33 cellular contexts compared by ENCODE assay signal in the genomic region with DNA sequence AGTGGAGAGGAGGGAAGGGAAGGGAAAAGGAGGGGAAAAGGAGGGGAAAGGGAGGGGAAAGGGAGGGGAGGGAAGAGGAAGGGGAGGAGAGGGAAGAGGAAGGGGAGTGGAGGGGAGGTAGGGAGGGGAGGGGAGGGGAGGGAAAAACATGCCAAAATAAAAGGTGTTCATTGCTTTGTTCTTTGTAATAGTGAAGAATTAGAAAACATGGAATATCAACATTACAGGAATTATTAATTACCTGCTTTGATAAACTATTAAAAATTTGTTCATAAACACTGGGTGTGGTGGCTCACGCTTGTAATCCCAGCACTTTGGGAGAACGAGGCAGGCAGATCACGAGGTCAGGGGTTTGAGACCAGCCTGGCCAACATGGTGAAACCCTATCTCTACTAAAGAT.
"Had no signal": no experiment of that assay in that cellular context is flagged by ENCODE, and none has a peak within 500 bp of the region (broad histone marks: within the 10 kb centered on the region; RNA-seq: fewer than 3 reads in every experiment).

No MANE protein-coding gene starts in this region.

- H3K4me3 ChIP-seq: adrenal gland, ascending aorta, body of pancreas, breast epithelium, cardiac muscle cell had no signal

- ATAC-seq: activated naive CD4-positive, alpha-beta T cell treated with anti-CD3 and anti-CD28 coated beads, Interleukin-2, amount 50 U/mL, for 72 hours; activated naive CD8-positive, alpha-beta T cell treated with anti-CD3 and anti-CD28 coated beads, Interleukin-2, amount 50 U/mL, for 24 hours; activated T-cell treated with anti-CD3 and anti-CD28 coated beads, Interleukin-2, amount 50 U/mL, for 4 hours; activated T-cell treated with anti-CD3 and anti-CD28 coated beads, Interleukin-2, amount 50 U/mL, for 72 hours; activated T-helper 17 cell treated with anti-CD3 and anti-CD28 coated beads, Interleukin-2, amount 50 U/mL, for 72 hours; body of pancreas had no signal

- DNase-seq: activated effector memory CD4-positive, alpha-beta T cell treated with anti-CD3 and anti-CD28 coated beads, Interleukin-2, amount 50 U/mL, for 16 hours; activated effector memory CD4-positive, alpha-beta T cell treated with Interleukin-2 at 50 U/mL for 16 hours; activated gamma-delta T cell; activated gamma-delta T cell treated with Interleukin-2 at 50 U/mL for 16 hours; activated naive CD4-positive, alpha-beta T cell; activated naive CD4-positive, alpha-beta T cell treated with anti-CD3 and anti-CD28 coated beads for 36 hours; activated naive CD4-positive, alpha-beta T cell treated with anti-CD3 and anti-CD28 coated beads, Interleukin-2, amount 10 ng/mL, durations not matched to agents 7 days and 5 days; activated naive CD4-positive, alpha-beta T cell treated with anti-CD3 and anti-CD28 coated beads, Interleukin-2, amount 50 U/mL, for 16 hours; activated naive CD4-positive, alpha-beta T cell treated with Interleukin-2 at 50 U/mL for 16 hours; activated naive CD8-positive, alpha-beta T cell treated with anti-CD3 and anti-CD28 coated beads for 36 hours; activated naive CD8-positive, alpha-beta T cell treated with anti-CD3 and anti-CD28 coated beads, Interleukin-2, amount 10 ng/mL, durations not matched to agents 7 days and 5 days; activated naive CD8-positive, alpha-beta T cell treated with anti-CD3 and anti-CD28 coated beads, Interleukin-2, amount 50 U/mL, for 24 hours; activated T-cell treated with anti-CD3 and anti-CD28 coated beads, Interleukin-2, amount 50 U/mL, for 24 hours; activated T-cell treated with anti-CD3 and anti-CD28 coated beads, Interleukin-2, amount 50 U/mL, for 4 hours; activated T-cell treated with anti-CD3 and anti-CD28 coated beads, Interleukin-2, amount 50 U/mL, for 48 hours; activated T-cell treated with anti-CD3 and anti-CD28 coated beads, Interleukin-2, amount 50 U/mL, for 72 hours; adrenal gland; amniotic stem cell; amygdala; anterior cingulate cortex; aorta; body of pancreas; brain microvascular endothelial cell; caudate nucleus; central memory CD4-positive, alpha-beta T cell; cerebellar nuclear complex had no signal

- FAIRE-seq: astrocyte, bronchial epithelial cell had no signal

- H3K9me3 ChIP-seq: adrenal gland, ascending aorta, body of pancreas, breast epithelium had no signal

- H3K27me3 ChIP-seq: adrenal gland, ascending aorta, body of pancreas, brain microvascular endothelial cell, breast epithelium, cardiac muscle cell had no signal

- H3K36me3 ChIP-seq: adrenal gland, ascending aorta, brain microvascular endothelial cell, breast epithelium, cardiac muscle cell had no signal

- H3K27ac ChIP-seq: adrenal gland, ascending aorta, body of pancreas, brain microvascular endothelial cell, breast epithelium, cardiac muscle cell had no signal

- H3K4me1 ChIP-seq: adrenal gland, ascending aorta, body of pancreas, breast epithelium had no signal
